16 cellular contexts compared by ENCODE assay signal in the genomic region with DNA sequence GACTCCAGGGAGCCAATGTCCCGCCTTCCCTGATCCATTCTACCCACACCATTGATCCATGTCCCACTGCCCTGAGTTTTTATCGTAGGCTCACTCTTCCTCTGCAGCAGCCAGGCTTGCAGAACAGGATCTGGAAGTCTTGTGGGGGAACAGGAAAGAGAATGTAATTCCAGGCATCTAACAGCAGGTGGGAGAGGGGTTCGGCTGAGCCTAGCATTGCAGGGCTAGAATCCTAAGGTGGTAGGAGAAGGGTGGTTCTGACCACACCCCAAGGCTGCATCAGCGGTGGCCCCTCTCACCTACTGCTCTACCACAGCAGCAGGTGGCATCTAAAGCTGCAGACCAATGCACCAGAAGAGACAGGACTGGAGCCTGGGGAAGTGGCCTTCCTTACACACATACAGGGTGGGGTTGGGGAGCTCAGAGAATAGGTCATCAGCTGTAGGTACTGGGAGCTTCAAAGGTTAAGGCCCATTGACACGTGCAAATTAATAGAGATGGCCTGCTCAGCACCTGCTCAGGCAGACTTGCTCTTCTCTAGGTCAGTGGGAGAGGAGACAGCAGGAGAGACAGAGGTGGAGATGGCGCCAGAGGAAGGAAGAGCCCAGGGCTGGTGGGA. TPM values are rescaled to one million over a fixed set of nuclear protein-coding genes. Genes with fewer than 3 reads are reported as not detected.
DNase-seq lines count a peak whose midpoint lies in the region; ATAC-seq and TF ChIP-seq lines count a peak whose summit lies in the region.
"Had no signal": no experiment of that assay in that cellular context is flagged by ENCODE, and none has a peak within 500 bp of the region (broad histone marks: within the 10 kb centered on the region; RNA-seq: fewer than 3 reads in every experiment).

No MANE protein-coding gene starts in this region.

- TF ChIP-seq CTCF in AG10803 (conservative IDR thresholded peaks at IDR 0.05; ENCODE audit: low read length) (0 out of 2 replicates have a peak, but pooled peaks have one; percentile 16), spleen (IDR thresholded peaks at IDR 0.05 in 8 of 11, conservative IDR thresholded peaks at IDR 0.05 in 3 of 11) (no peak), GM20000 (IDR thresholded peaks at IDR 0.05; ENCODE audit: extremely low read depth, missing control alignments) (no peak)

- H3K36me3 ChIP-seq in spleen, result no peaks in the 10 kb centered on the region
- H3K36me3 ChIP-seq: SJSA1 had no signal

- in situ Hi-C loops in T47D (cut with HindIII; ENCODE audit: low pct_unique_long_range_greater_than_20kb, low sequenced_read_pairs), result no loop called here

- ATAC-seq in GM19452 (IDR thresholded peaks at IDR 0.05; ENCODE audit: unreplicated experiment), result no peak

- H3K27ac ChIP-seq in spleen, result no peak overlapping the region
- H3K27ac ChIP-seq: SJSA1 had no signal

- intact Hi-C loops in spleen (cut with DNase I; ENCODE audit: low total_unique reads), result no loop called here

- H3K4me1 ChIP-seq in spleen, result peaks cover 0 to 19% (median 10%) of the 10 kb centered on the region in 6 donors

- WGBS in spleen, 5 donors, result 57 to 64% (median 62%) methylated on average over 6 of the region's 6 CpGs

- peaks cover 0 to 96% (median 17%) of the 10 kb centered on the region in 7 donors for H3K27me3 ChIP-seq in spleen (replicated peaks in 1 of 7)
- H3K27me3 ChIP-seq: SJSA1 had no signal

- H3K9me3 ChIP-seq in spleen, result no peaks in the 10 kb centered on the region
- H3K9me3 ChIP-seq: SJSA1 had no signal

- DNase-seq in AG10803 (ENCODE audit: low read depth) (no peak), HCEC 1CT (peak; percentile 27), T47D (ENCODE audit: low read depth in 1 of 2, low spot score in 1 of 2) (peak; percentile 41 to 65), islet precursor cell (peak; percentile 78), spleen (no peak), GM20000 (ENCODE audit: low spot score) (no peak), 8988T (no peak)
- DNase-seq: GDM1, kidney glomerular epithelial cell, NCI-H1105 treated with DMSO at 0.1 percent for 48 hours, NCI-H774 had no signal

- H3K4me3 ChIP-seq in AG10803 (ENCODE audit: low read length), result no peak overlapping the region
- no peak overlapping the region for H3K4me3 ChIP-seq in spleen
- H3K4me3 ChIP-seq: SJSA1 had no signal

- TF ChIP-seq POLR2A in spleen (IDR thresholded peaks at IDR 0.05), result no peak

RNA-seq across cellular contexts. Expression of a gene that starts 20.5 kb away (rescaled TPM):
- total RNA-seq in spleen, result not detected
- not detected for polyA plus RNA-seq in spleen
- total RNA-seq: SJSA1, subcutaneous adipose tissue had no signal
- polyA plus RNA-seq: adipose tissue, CD14-positive monocyte had no signal

RNA-seq across cellular contexts. Expression of a gene that starts 41.3 kb away (rescaled TPM):
- not detected for total RNA-seq in spleen
- polyA plus RNA-seq in spleen, result not detected
- total RNA-seq: SJSA1, subcutaneous adipose tissue had no signal
- polyA plus RNA-seq: CD14-positive monocyte had no signal

Comparison
In these comparisons a context has a peak if more than half of its experiments do, and no peak if none do; other contexts are left out.
1. DNase-seq: peak in HCEC 1CT (single experiment), T47D (2 of 2) and islet precursor cell (single experiment); none in AG10803 (single experiment), spleen (single experiment), GM20000 (single experiment) and 8988T (single experiment).